In genomic region chr3:107328074-107328473, GRCh38 we compare ENCODE assay signal across 31 cellular contexts. TPM values are rescaled to one million over a fixed set of nuclear protein-coding genes. Genes with fewer than 3 reads are reported as not detected.
"Had no signal": no experiment of that assay in that cellular context is flagged by ENCODE, and none has a peak within 500 bp of the region (broad histone marks: within the 10 kb centered on the region; RNA-seq: fewer than 3 reads in every experiment).

No MANE protein-coding gene starts in this region.

- H3K4me3 ChIP-seq: colonic mucosa, heart right ventricle, spleen, testis, tibial nerve had no signal

- H3K4me1 ChIP-seq: colonic mucosa, heart right ventricle, spleen, testis, tibial nerve had no signal

- DNase-seq: colonic mucosa; dermis blood vessel endothelial cell; effector CD4-positive, alpha-beta T cell; endodermal cell; erythroblast; foreskin melanocyte; heart right ventricle; hypothalamus; islet precursor cell; mammary epithelial cell; naive thymus-derived CD4-positive, alpha-beta T cell; nephron progenitor cell; spleen; stimulated activated CD4-positive, alpha-beta T cell treated with anti-CD3 and anti-CD28 coated beads, Interleukin-15, amount 100 ng/mL, for 24 hours; stimulated activated CD4-positive, alpha-beta T cell treated with anti-CD3 and anti-CD28 coated beads, Interleukin-1b, Interleukin-23, amount 100 ng/mL, for 48 hours; stimulated activated CD4-positive, alpha-beta T cell treated with anti-CD3 and anti-CD28 coated beads, Interleukin-4, amount 100 ng/mL, for 24 hours; stimulated activated naive B cell treated with anti-CD40 and anti-IgM and Interleukin-4, amounts not matched to agents 10 μg/mL and 1 μg/mL and 100 μg/mL, for 72 hours; stimulated activated naive CD8-positive, alpha-beta T cell treated with anti-CD3 and anti-CD28 coated beads, Interleukin-15, amount 100 ng/mL, for 72 hours; testis had no signal

- ATAC-seq: heart right ventricle; left lobe of liver; naive thymus-derived CD4-positive, alpha-beta T cell; sciatic nerve; stimulated activated naive B cell treated with anti-CD40 and anti-IgM and Interleukin-4, amounts not matched to agents 10 μg/mL and 1 μg/mL and 100 μg/mL, for 72 hours; stimulated activated naive CD8-positive, alpha-beta T cell treated with anti-CD3 and anti-CD28 coated beads, Interleukin-15, amount 100 ng/mL, for 72 hours had no signal

- H3K9me3 ChIP-seq: colonic mucosa, heart right ventricle, spleen, testis had no signal

- H3K27ac ChIP-seq: colonic mucosa, heart right ventricle, spleen, testis, tibial nerve had no signal

- H3K27me3 ChIP-seq: colonic mucosa, heart right ventricle, spleen, testis, tibial nerve had no signal

- H3K36me3 ChIP-seq: colonic mucosa, heart right ventricle, spleen had no signal

RNA-seq across cellular contexts. Expression of gene CCDC54, which starts 49.2 kb away (rescaled TPM):
- total RNA-seq: colonic mucosa; dermis blood vessel endothelial cell; endodermal cell; endothelial cell of umbilical vein; heart right ventricle; left lobe of liver; lower leg skin; mammary epithelial cell; mesenteric fat pad; mononuclear cell; naive thymus-derived CD4-positive, alpha-beta T cell; osteoblast; pulmonary artery endothelial cell; sciatic nerve; skeletal muscle tissue; spleen; subcutaneous adipose tissue; tibial nerve; ureter had no signal
